ENCODE assay signal across 26 cellular contexts in the genomic region with DNA sequence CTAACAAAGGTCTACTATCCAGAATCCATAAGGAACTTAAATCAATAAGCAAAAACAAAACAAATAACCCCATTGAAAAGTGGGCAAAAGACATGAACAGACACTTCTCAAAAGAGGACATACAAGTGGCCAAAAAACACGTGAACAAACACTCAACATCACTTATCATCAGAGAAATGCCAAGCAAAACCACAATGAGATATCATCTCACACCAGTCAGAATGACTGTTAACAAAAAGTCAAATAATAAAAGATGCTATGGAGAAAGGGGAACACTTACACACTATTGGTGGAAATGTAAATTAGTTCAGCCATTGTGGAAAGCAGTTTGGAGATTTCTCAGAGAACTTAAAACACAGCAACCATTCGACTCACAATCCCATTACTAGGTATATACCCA. TPM values are rescaled to one million over a fixed set of nuclear protein-coding genes. Genes with fewer than 3 reads are reported as not detected.
"Had no signal": no experiment of that assay in that cellular context is flagged by ENCODE, and none has a peak within 500 bp of the region (broad histone marks: within the 10 kb centered on the region; RNA-seq: fewer than 3 reads in every experiment).

No MANE protein-coding gene starts in this region.

- H3K27ac ChIP-seq: brain microvascular endothelial cell, VCaP had no signal

- H3K4me2 ChIP-seq: smooth muscle cell had no signal

- H3K4me3 ChIP-seq: mucosa of descending colon, pancreas, smooth muscle cell had no signal

- H3K9me3 ChIP-seq: mucosa of descending colon, pancreas, stomach had no signal

- DNase-seq: activated CD4-positive, alpha-beta T cell treated with anti-CD3 and anti-CD28 coated beads, Interleukin-2, amount 50 U/mL, for 1 hour; activated CD4-positive, CD25-positive, alpha-beta regulatory T cell treated with anti-CD3 and anti-CD28 coated beads, Interleukin-2, amount 50 U/mL, for 72 hours; activated CD8-positive, alpha-beta memory T cell treated with anti-CD3 and anti-CD28 coated beads, Interleukin-2, amount 50 U/mL, for 4 hours; activated effector memory CD4-positive, alpha-beta T cell treated with Interleukin-2 at 50 U/mL for 16 hours; activated naive CD4-positive, alpha-beta T cell treated with anti-CD3 and anti-CD28 coated beads, Interleukin-2, amount 10 ng/mL, durations not matched to agents 7 days and 5 days; activated naive CD8-positive, alpha-beta T cell treated with anti-CD3 and anti-CD28 coated beads, Interleukin-2, amount 50 U/mL, for 24 hours; activated T-cell treated with anti-CD3 and anti-CD28 coated beads, Interleukin-2, amount 50 U/mL, for 48 hours; aorta; brain microvascular endothelial cell; cortex of kidney; effector CD4-positive, alpha-beta T cell; mucosa of descending colon; naive B cell; pancreas; stimulated activated CD4-positive, alpha-beta T cell treated with anti-CD3 and anti-CD28 coated beads, Interleukin-4, amount 100 ng/mL, for 24 hours; stomach; T1000 had no signal

- H3K36me3 ChIP-seq: brain microvascular endothelial cell, pancreas, stomach had no signal

- ATAC-seq: activated naive CD8-positive, alpha-beta T cell treated with anti-CD3 and anti-CD28 coated beads, Interleukin-2, amount 50 U/mL, for 24 hours; mucosa of descending colon; pancreas; sciatic nerve; stimulated activated effector memory CD8-positive, alpha-beta T cell treated with anti-CD3 and anti-CD28 coated beads, Interleukin-12 subunit alpha, Interleukin-12 subunit beta, amount 100 ng/mL, for 72 hours had no signal

- H3K27me3 ChIP-seq: brain microvascular endothelial cell, pancreas, stomach had no signal

- FAIRE-seq: frontal cortex, keratinocyte, pancreas had no signal

RNA-seq across cellular contexts. Expression of a gene that starts 19.4 kb away (rescaled TPM):
- total RNA-seq: pulmonary artery endothelial cell; T-helper 1 cell treated with Interleukin-12 subunit alpha and Interleukin-12 subunit beta and Interleukin-4 antibody, amounts not matched to agents 30 ng/mL and 1 ng/mL, for 36 hours; temporal lobe had no signal

RNA-seq across cellular contexts. Expression of a gene that starts 24.4 kb away (rescaled TPM):
- total RNA-seq: pulmonary artery endothelial cell, smooth muscle cell had no signal
- polyA plus RNA-seq: keratinocyte, smooth muscle cell had no signal
